Comparison of ENCODE assay signal across 1 cellular context in the genomic region with DNA sequence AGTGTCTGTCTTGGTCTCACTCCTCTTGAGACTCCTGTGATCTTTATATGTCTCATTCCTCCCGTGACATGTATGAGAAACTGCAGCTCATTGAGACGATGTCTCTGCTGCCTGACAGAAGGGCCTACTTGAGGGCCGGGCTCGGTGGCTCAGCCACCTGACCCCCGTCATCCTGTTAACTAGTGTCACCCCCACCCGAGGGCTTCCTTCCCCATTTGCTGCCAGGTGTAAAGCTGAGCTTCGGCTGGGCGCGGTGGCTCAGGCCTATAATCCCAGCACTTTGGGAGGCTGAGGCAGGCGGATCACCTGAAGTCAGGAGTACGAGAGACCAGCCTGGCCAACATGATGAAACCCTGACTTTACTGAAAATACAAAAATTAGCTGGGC.
TF ChIP-seq lines count a peak whose summit lies in the region.

No MANE protein-coding gene starts in this region.

TF ChIP-seq in liver, 16 proteins besides CTCF, POLR2A, EP300 and RAD21:
- TF ChIP-seq FOXA1 (IDR thresholded peaks at IDR 0.05), result no peak
- TF ChIP-seq JUND (IDR thresholded peaks at IDR 0.05), result no peak
- TF ChIP-seq RXRA (IDR thresholded peaks at IDR 0.05), result no peak
- TF ChIP-seq GABPA (IDR thresholded peaks at IDR 0.05 in 1 of 2, conservative IDR thresholded peaks at IDR 0.05 in 1 of 2), result no peak
- TF ChIP-seq TAF1 (conservative IDR thresholded peaks at IDR 0.05), result no peak
- no peak for TF ChIP-seq ATF3 (IDR thresholded peaks at IDR 0.05)
- no peak for TF ChIP-seq HNF4A (conservative IDR thresholded peaks at IDR 0.05)
- TF ChIP-seq FOXA2 (IDR thresholded peaks at IDR 0.05), result no peak
- no peak for TF ChIP-seq HNF4G (IDR thresholded peaks at IDR 0.05)
- no peak for TF ChIP-seq YY1 (IDR thresholded peaks at IDR 0.05)
- no peak for TF ChIP-seq SP1 (IDR thresholded peaks at IDR 0.05)
- TF ChIP-seq, protein P1, sequence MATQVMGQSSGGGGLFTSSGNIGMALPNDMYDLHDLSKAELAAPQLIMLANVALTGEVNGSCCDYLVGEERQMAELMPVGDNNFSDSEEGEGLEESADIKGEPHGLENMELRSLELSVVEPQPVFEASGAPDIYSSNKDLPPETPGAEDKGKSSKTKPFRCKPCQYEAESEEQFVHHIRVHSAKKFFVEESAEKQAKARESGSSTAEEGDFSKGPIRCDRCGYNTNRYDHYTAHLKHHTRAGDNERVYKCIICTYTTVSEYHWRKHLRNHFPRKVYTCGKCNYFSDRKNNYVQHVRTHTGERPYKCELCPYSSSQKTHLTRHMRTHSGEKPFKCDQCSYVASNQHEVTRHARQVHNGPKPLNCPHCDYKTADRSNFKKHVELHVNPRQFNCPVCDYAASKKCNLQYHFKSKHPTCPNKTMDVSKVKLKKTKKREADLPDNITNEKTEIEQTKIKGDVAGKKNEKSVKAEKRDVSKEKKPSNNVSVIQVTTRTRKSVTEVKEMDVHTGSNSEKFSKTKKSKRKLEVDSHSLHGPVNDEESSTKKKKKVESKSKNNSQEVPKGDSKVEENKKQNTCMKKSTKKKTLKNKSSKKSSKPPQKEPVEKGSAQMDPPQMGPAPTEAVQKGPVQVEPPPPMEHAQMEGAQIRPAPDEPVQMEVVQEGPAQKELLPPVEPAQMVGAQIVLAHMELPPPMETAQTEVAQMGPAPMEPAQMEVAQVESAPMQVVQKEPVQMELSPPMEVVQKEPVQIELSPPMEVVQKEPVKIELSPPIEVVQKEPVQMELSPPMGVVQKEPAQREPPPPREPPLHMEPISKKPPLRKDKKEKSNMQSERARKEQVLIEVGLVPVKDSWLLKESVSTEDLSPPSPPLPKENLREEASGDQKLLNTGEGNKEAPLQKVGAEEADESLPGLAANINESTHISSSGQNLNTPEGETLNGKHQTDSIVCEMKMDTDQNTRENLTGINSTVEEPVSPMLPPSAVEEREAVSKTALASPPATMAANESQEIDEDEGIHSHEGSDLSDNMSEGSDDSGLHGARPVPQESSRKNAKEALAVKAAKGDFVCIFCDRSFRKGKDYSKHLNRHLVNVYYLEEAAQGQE (IDR thresholded peaks at IDR 0.05), result no peak
- TF ChIP-seq MAX (IDR thresholded peaks at IDR 0.05), result no peak
